ENCODE assay signal across 20 cellular contexts in genomic region chr11:134145715-134146114, GRCh38.
DNase-seq lines count a peak whose midpoint lies in the region; ATAC-seq and TF ChIP-seq lines count a peak whose summit lies in the region.
"Had no signal": no experiment of that assay in that cellular context is flagged by ENCODE, and none has a peak within 500 bp of the region (broad histone marks: within the 10 kb centered on the region; RNA-seq: fewer than 3 reads in every experiment).

No MANE protein-coding gene starts in this region.

- no peaks in the 10 kb centered on the region for H3K36me3 ChIP-seq in body of pancreas (replicated peaks in 1 of 2; ENCODE audit: insufficient read depth in 1 of 2, low read depth in 2 of 2)
- H3K36me3 ChIP-seq: SJSA1 had no signal

- no peaks in the 10 kb centered on the region for H3K27me3 ChIP-seq in body of pancreas
- H3K27me3 ChIP-seq: SJSA1 had no signal

- no peak overlapping the region for H3K27ac Mint-ChIP-seq in stimulated activated memory B cell treated with anti-CD40 and anti-IgM and Interleukin-4, amounts not matched to agents 10 μg/mL and 1 μg/mL and 100 μg/mL, for 72 hours
- H3K27ac Mint-ChIP-seq: CD4-positive, alpha-beta T cell had no signal

- no peak overlapping the region for H3K4me3 Mint-ChIP-seq in stimulated activated memory B cell treated with anti-CD40 and anti-IgM and Interleukin-4, amounts not matched to agents 10 μg/mL and 1 μg/mL and 100 μg/mL, for 72 hours
- H3K4me3 Mint-ChIP-seq: CD4-positive, alpha-beta T cell had no signal

- no peaks in the 10 kb centered on the region for H3K27me3 Mint-ChIP-seq in stimulated activated memory B cell treated with anti-CD40 and anti-IgM and Interleukin-4, amounts not matched to agents 10 μg/mL and 1 μg/mL and 100 μg/mL, for 72 hours
- H3K27me3 Mint-ChIP-seq: CD4-positive, alpha-beta T cell had no signal

- H3K36me3 Mint-ChIP-seq in stimulated activated memory B cell treated with anti-CD40 and anti-IgM and Interleukin-4, amounts not matched to agents 10 μg/mL and 1 μg/mL and 100 μg/mL, for 72 hours = peaks cover 33% of the 10 kb centered on the region

- H3K27ac ChIP-seq in body of pancreas = no peak overlapping the region
- H3K27ac ChIP-seq: GM23248, SJSA1 had no signal

- H3K4me1 Mint-ChIP-seq in stimulated activated memory B cell treated with anti-CD40 and anti-IgM and Interleukin-4, amounts not matched to agents 10 μg/mL and 1 μg/mL and 100 μg/mL, for 72 hours = no peaks in the 10 kb centered on the region

- TF ChIP-seq CTCF in body of pancreas (IDR thresholded peaks at IDR 0.05) = no peak

- no peaks in the 10 kb centered on the region for H3K9me3 Mint-ChIP-seq in stimulated activated memory B cell treated with anti-CD40 and anti-IgM and Interleukin-4, amounts not matched to agents 10 μg/mL and 1 μg/mL and 100 μg/mL, for 72 hours
- H3K9me3 Mint-ChIP-seq: CD4-positive, alpha-beta T cell had no signal

- DNase-seq in DMS53 treated with DMSO at 0.1 percent for 48 hours (lab: John Stamatoyannopoulos, UW; ENCODE audit: unreplicated experiment) (peak; percentile 87), NCI-H1417 treated with DMSO at 0.1 percent for 48 hours (lab: John Stamatoyannopoulos, UW) (peak; percentile 1), NCI-H345 treated with DMSO at 0.1 percent for 48 hours (lab: John Stamatoyannopoulos, UW; ENCODE audit: unreplicated experiment) (peak; percentile 75), body of pancreas (peak in 3 of 4 donors; percentile 36 to 63 (median 56)), NK-92 (lab: John Stamatoyannopoulos, UW; ENCODE audit: unreplicated experiment) (no peak)
- DNase-seq: Calu3; CD4-positive, alpha-beta T cell; DMS79; GM23248; HCEC 1CT; KG1; NCI-H187 treated with DMSO at 0.1 percent for 48 hours; NCI-H524; NK-92 treated with Interleukin-12 subunit alpha and Interleukin-12 subunit beta, amount 100 ng/mL, for 24 hours; OCI-M1; RPMI8226; T-helper 2 cell had no signal

- 40 to 51% methylated on average over 8 of the region's 8 CpGs for WGBS in body of pancreas, 2 donors

- H3K9me3 ChIP-seq in body of pancreas = no peaks in the 10 kb centered on the region
- H3K9me3 ChIP-seq: SJSA1 had no signal

- no peak overlapping the region for H3K4me3 ChIP-seq in body of pancreas
- H3K4me3 ChIP-seq: GM23248, SJSA1 had no signal

- ATAC-seq in body of pancreas (peak; percentile 47), HG03135 (IDR thresholded peaks at IDR 0.05; ENCODE audit: unreplicated experiment) (no peak)
- ATAC-seq in stimulated activated memory B cell treated with anti-CD40 and anti-IgM and Interleukin-4, amounts not matched to agents 10 μg/mL and 1 μg/mL and 100 μg/mL, for 72 hours = no peak

- no peak for TF ChIP-seq POLR2A in body of pancreas (IDR thresholded peaks at IDR 0.05)

- intact Hi-C loops in body of pancreas (cut with DNase I) = no loop called here

- peaks cover 9% of the 10 kb centered on the region for H3K4me1 ChIP-seq in body of pancreas
- H3K4me1 ChIP-seq: SJSA1 had no signal
